ENCODE assay signal across 1 cellular context in the genomic region with DNA sequence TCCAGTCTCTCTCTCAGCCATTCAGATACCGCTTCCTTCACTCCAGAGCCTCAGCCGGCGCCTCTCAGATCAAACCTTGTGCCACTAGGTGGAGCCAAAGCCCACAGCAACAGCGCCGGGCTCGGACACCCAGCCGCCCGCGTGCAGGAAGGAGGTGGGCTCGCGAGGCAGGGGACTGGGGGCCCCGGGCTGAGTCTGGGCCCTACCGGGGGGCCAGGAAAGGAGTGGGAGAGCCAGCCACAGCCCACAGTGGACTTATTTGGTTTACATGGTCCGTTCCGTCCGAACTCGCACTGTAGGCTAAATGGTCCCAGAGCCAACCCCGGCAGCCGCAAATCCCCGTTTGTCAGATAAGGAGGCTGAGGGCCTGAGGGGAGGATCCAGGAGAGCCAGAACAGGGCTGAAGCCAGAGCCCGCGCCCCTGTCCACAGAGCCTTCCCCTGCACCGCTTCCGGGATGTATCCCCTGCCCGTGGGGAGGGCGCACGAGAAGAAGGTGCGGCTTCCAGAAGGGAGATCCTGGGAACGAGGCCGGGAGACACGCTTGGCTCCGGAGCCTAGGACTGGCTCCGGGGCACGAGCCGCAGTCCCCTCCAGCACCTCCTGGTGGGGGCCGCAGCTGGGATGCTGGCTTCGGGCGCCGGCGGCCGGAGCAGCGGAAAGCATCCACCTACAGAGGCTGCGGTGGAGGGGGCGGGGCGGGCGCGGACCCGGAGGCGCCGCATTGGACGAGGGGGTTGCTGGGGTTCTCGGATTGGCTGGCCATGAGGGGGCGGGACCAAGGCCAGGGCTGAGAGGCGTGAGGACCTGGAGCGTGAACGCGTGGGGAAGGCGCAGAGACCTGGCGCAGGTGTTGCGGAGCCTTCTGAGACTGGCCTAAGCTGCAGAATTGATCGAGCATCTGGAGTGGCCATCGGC.
A peak's percentile ranks its signal among the peaks of the same experiment; 100 is the strongest.
TF ChIP-seq lines count a peak whose summit lies in the region.

No MANE protein-coding gene starts in this region.

TF ChIP-seq in WTC11, 78 proteins besides CTCF, POLR2A, EP300 and RAD21 (continued from another document):
- peak; percentile 59; the same call in 1 of the 2 replicates for TF ChIP-seq ZNF423 (CRISPR knock-in tag; IDR thresholded peaks at IDR 0.05)
- TF ChIP-seq NFE2L1 (CRISPR knock-in tag; IDR thresholded peaks at IDR 0.05), result 0 out of 2 replicates have a peak, but pooled peaks have one; percentile 49
- TF ChIP-seq ETV6 (CRISPR knock-in tag; IDR thresholded peaks at IDR 0.05), result peak; percentile 15; the same call in 1 of the 2 replicates
- no peak for TF ChIP-seq MXD4 (CRISPR knock-in tag; IDR thresholded peaks at IDR 0.05; ENCODE audit: borderline replicate concordance)
- peak; percentile 48 for TF ChIP-seq FOXK1 (CRISPR knock-in tag; IDR thresholded peaks at IDR 0.05)
- TF ChIP-seq NFYB (CRISPR knock-in tag; conservative IDR thresholded peaks at IDR 0.05; ENCODE audit: low read depth), result peak; percentile 85
- TF ChIP-seq FOXP1 (CRISPR knock-in tag; IDR thresholded peaks at IDR 0.05; ENCODE audit: borderline replicate concordance), result peak; percentile 44; the same call in 1 of the 2 replicates
- no peak for TF ChIP-seq ESRRA (CRISPR knock-in tag; IDR thresholded peaks at IDR 0.05; ENCODE audit: borderline replicate concordance)
- TF ChIP-seq, protein P1, sequence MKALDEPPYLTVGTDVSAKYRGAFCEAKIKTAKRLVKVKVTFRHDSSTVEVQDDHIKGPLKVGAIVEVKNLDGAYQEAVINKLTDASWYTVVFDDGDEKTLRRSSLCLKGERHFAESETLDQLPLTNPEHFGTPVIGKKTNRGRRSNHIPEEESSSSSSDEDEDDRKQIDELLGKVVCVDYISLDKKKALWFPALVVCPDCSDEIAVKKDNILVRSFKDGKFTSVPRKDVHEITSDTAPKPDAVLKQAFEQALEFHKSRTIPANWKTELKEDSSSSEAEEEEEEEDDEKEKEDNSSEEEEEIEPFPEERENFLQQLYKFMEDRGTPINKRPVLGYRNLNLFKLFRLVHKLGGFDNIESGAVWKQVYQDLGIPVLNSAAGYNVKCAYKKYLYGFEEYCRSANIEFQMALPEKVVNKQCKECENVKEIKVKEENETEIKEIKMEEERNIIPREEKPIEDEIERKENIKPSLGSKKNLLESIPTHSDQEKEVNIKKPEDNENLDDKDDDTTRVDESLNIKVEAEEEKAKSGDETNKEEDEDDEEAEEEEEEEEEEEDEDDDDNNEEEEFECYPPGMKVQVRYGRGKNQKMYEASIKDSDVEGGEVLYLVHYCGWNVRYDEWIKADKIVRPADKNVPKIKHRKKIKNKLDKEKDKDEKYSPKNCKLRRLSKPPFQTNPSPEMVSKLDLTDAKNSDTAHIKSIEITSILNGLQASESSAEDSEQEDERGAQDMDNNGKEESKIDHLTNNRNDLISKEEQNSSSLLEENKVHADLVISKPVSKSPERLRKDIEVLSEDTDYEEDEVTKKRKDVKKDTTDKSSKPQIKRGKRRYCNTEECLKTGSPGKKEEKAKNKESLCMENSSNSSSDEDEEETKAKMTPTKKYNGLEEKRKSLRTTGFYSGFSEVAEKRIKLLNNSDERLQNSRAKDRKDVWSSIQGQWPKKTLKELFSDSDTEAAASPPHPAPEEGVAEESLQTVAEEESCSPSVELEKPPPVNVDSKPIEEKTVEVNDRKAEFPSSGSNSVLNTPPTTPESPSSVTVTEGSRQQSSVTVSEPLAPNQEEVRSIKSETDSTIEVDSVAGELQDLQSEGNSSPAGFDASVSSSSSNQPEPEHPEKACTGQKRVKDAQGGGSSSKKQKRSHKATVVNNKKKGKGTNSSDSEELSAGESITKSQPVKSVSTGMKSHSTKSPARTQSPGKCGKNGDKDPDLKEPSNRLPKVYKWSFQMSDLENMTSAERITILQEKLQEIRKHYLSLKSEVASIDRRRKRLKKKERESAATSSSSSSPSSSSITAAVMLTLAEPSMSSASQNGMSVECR (CRISPR knock-in tag; IDR thresholded peaks at IDR 0.05; ENCODE audit: borderline replicate concordance), result 0 out of 2 replicates have a peak, but pooled peaks have one; percentile 11
